In the genomic region with DNA sequence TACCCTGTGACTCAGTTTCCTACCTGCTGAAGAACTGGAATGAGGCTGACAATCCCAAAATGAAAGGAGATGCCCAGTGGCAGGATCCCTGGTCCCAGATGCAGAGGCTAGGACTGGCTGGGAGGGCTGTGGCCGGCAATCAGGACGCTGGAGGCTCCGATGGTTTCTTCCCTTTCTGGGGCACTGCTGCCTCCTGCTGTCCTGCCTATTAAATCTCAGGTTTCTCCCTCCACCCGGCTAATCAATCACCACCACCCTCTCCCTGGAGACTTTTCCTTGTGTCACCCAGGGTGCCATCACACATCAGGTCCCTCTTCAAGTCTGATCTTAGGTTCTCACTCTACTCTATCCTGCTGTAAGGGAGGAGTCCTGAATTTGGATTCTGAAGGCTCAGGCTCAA, we compare ENCODE assay signal across 8 cellular contexts.
DNase-seq lines count a peak whose midpoint lies in the region; ATAC-seq, FAIRE-seq and TF ChIP-seq lines count a peak whose summit lies in the region.

No MANE protein-coding gene starts in this region.

- H3K27me3 ChIP-seq in brain microvascular endothelial cell (replicated peaks): no peaks in the 10 kb centered on the region
- no peaks in the 10 kb centered on the region for H3K27me3 ChIP-seq in small intestine (ENCODE audit: control insufficient read depth in 2 of 2, insufficient read depth in 2 of 2, low read length in 2 of 2)

- H3K36me3 ChIP-seq in brain microvascular endothelial cell (replicated peaks) (no peaks in the 10 kb centered on the region), small intestine (ENCODE audit: control insufficient read depth in 2 of 2, insufficient read depth in 2 of 2, low read length in 2 of 2) (no peaks in the 10 kb centered on the region)

- peaks cover 5% of the 10 kb centered on the region for H3K27me3 Mint-ChIP-seq in activated CD4-positive, alpha-beta T cell treated with anti-CD3 and anti-CD28 coated beads for 36 hours

- no peak overlapping the region for H3K27ac Mint-ChIP-seq in activated CD4-positive, alpha-beta T cell treated with anti-CD3 and anti-CD28 coated beads for 36 hours

- CTCF ChIA-PET in activated CD4-positive, alpha-beta T cell treated with anti-CD3 and anti-CD28 coated beads for 36 hours (lab: Charles Lee): interaction anchor here (0.7 to 3.8 kb wide), 2 partner anchors 12 to 121 kb away, joined by 3 to 36 read pairs; no protein-coding TSS in a partner anchor

- H3K27ac ChIP-seq in brain microvascular endothelial cell (no peak overlapping the region), small intestine (ENCODE audit: low read depth in 1 of 2, low read length in 1 of 2) (no peak overlapping the region)

- ATAC-seq in activated CD4-positive, alpha-beta T cell treated with anti-CD3 and anti-CD28 coated beads for 36 hours: peak; percentile 33
- ATAC-seq in HG02938 (IDR thresholded peaks at IDR 0.05; ENCODE audit: unreplicated experiment): peak; percentile 39
- no peak for ATAC-seq in HG03460 (IDR thresholded peaks at IDR 0.05; ENCODE audit: unreplicated experiment)

- no peaks in the 10 kb centered on the region for H3K9me3 Mint-ChIP-seq in activated CD4-positive, alpha-beta T cell treated with anti-CD3 and anti-CD28 coated beads for 36 hours (ENCODE audit: low read depth)

- no peaks in the 10 kb centered on the region for H3K36me3 Mint-ChIP-seq in activated CD4-positive, alpha-beta T cell treated with anti-CD3 and anti-CD28 coated beads for 36 hours (ENCODE audit: low read depth)

- no peak for FAIRE-seq in small intestine (lab: Jason Lieb, UNC)

- peak; percentile 82 for TF ChIP-seq CTCF in brain microvascular endothelial cell (IDR thresholded peaks at IDR 0.05; ENCODE audit: low read depth, low read length, missing control alignments)

- no peaks in the 10 kb centered on the region for H3K9me3 ChIP-seq in small intestine (ENCODE audit: control insufficient read depth, low read depth)

- intact Hi-C loops in activated CD4-positive, alpha-beta T cell treated with anti-CD3 and anti-CD28 coated beads for 36 hours (cut with DNase I, micrococcal nuclease): loop anchor here in 1 of 2 experiments (10.0 kb wide), 1 partner anchor 929 kb away; no protein-coding TSS in a partner anchor

- peak overlapping the region; percentile 50 for H3K4me3 ChIP-seq in brain microvascular endothelial cell (ENCODE audit: low read depth, low read length)
- no peak overlapping the region for H3K4me3 ChIP-seq in small intestine (ENCODE audit: low read depth in 1 of 2, low read length in 2 of 2)

- no peak overlapping the region for H3K4me3 Mint-ChIP-seq in activated CD4-positive, alpha-beta T cell treated with anti-CD3 and anti-CD28 coated beads for 36 hours

- no peaks in the 10 kb centered on the region for H3K4me1 ChIP-seq in small intestine (ENCODE audit: control insufficient read depth in 2 of 2, insufficient read depth in 1 of 2, low read depth in 1 of 2, low read length in 1 of 2)

- in situ Hi-C loops in brain microvascular endothelial cell (cut with HindIII; ENCODE audit: low pct_ligation_motif_present, low sequenced_read_pairs): no loop called here

- DNase-seq in activated CD4-positive, alpha-beta T cell treated with anti-CD3 and anti-CD28 coated beads for 36 hours: peak; percentile 57
- no peak for DNase-seq in activated CD4-positive, alpha-beta T cell treated with anti-CD3 and anti-CD28 coated beads for 1 hour
- DNase-seq in NCI-H748 treated with DMSO at 0.1 percent for 48 hours (lab: John Stamatoyannopoulos, UW) (peak; percentile 31), brain microvascular endothelial cell (peak; percentile 49), iPS-NIHi7 (ENCODE audit: extremely low spot score) (peak; percentile 81), small intestine (peak; percentile 55)

- peaks cover 13% of the 10 kb centered on the region for H3K4me1 Mint-ChIP-seq in activated CD4-positive, alpha-beta T cell treated with anti-CD3 and anti-CD28 coated beads for 36 hours

- WGBS in small intestine, 3 donors: 0 to 6% (median 2%) methylated on average over 4 of the region's 4 CpGs

- POLR2A ChIA-PET in activated CD4-positive, alpha-beta T cell treated with anti-CD3 and anti-CD28 coated beads for 36 hours (lab: Charles Lee): no interaction called here
